ENCODE assay signal across 1 cellular context in genomic region chr13:113950451-113951245, GRCh38.
TF ChIP-seq lines count a peak whose summit lies in the region.

No MANE protein-coding gene starts in this region.

TF ChIP-seq in K562, 482 proteins besides CTCF, POLR2A, EP300 and RAD21 (continued from another document):
- 0 out of 4 replicates have a peak, but pooled peaks of 1 of the 2 experiments have one; percentile 38 for TF ChIP-seq UBTF (IDR thresholded peaks at IDR 0.05; ENCODE audit: borderline replicate concordance in 1 of 2, low read depth in 2 of 2, low read length in 2 of 2)
- TF ChIP-seq MNT (conservative IDR thresholded peaks at IDR 0.05) = no peak
- 0 out of 2 replicates have a peak, but pooled peaks have one; percentile 13 for TF ChIP-seq ZNF324 (CRISPR knock-in tag; IDR thresholded peaks at IDR 0.05)
- no peak for TF ChIP-seq KDM1A (IDR thresholded peaks at IDR 0.05)
